ENCODE assay signal across 13 cellular contexts in the genomic region with DNA sequence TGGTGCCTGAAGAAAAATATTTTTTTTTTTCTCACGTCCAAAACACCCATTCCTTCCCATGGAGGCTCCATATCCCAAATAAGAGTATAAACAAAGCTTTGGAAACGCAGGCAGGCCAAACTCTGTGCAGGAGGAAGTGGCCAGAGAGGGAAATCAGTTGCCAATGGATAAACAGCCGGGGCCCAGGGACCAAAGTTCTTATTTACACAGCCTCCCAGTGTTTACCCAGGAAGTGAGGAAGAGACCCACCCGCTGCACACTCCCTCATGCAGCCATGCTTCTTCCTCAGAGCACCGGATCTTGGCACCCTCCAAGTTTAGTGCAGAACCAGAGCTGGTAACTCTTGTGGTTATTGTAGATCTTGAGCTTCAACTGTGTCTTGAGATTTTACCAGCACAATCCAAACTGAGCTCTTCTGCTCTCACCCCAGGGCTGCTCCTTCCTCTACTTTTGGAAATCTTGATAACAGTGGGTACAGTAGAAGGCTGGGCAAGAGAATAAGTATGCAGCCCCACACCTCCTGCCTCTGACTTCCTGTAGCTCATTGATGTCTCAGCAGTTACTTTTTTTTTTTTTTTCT. TPM values are rescaled to one million over a fixed set of nuclear protein-coding genes. Genes with fewer than 3 reads are reported as not detected.
DNase-seq lines count a peak whose midpoint lies in the region; ATAC-seq, FAIRE-seq and TF ChIP-seq lines count a peak whose summit lies in the region.
"Had no signal": no experiment of that assay in that cellular context is flagged by ENCODE, and none has a peak within 500 bp of the region (broad histone marks: within the 10 kb centered on the region; RNA-seq: fewer than 3 reads in every experiment).

No MANE protein-coding gene starts in this region.

- H3K36me3 ChIP-seq in smooth muscle cell (ENCODE audit: low read depth): no peaks in the 10 kb centered on the region

- H3K9ac ChIP-seq in smooth muscle cell (ENCODE audit: low read depth): no peak overlapping the region
- H3K9ac ChIP-seq: parathyroid adenoma had no signal

- POLR2A ChIA-PET in A549 (lab: Yijun Ruan, JAX): interaction anchor here (0.6 to 2.8 kb wide), 4 partner anchors 9 to 116 kb away, joined by 4 to 20 read pairs (median 6); a partner anchor contains a TSS

- H3K27ac ChIP-seq in A549 (peak overlapping the region; percentile 87 to 90), VCaP (peak overlapping the region; percentile 100), smooth muscle cell (ENCODE audit: low read depth) (no peak overlapping the region)
- H3K27ac ChIP-seq: cardiac muscle cell, parathyroid adenoma had no signal

- no peaks in the 10 kb centered on the region for H3F3A ChIP-seq in smooth muscle cell (ENCODE audit: low read depth)

- FAIRE-seq in A549 (lab: Jason Lieb, UNC) (no peak), GM12892 (lab: Jason Lieb, UNC) (peak; percentile 73)

- 2% methylated on average over 5 of the region's 5 CpGs for WGBS in A549 (ENCODE audit: missing lambda C conversion rate)
- WGBS in smooth muscle cell (ENCODE audit: low lambda C conversion rate): 94% methylated on average over 5 of the region's 5 CpGs

- no peaks in the 10 kb centered on the region for H3K27me3 ChIP-seq in smooth muscle cell (ENCODE audit: low read depth)
- H3K27me3 ChIP-seq: cardiac muscle cell had no signal

- TF ChIP-seq EP300 in A549 (IDR thresholded peaks at IDR 0.05): no peak; a peak in 1 of 5 replicates

- H3K79me2 ChIP-seq in smooth muscle cell (ENCODE audit: low read depth): no peaks in the 10 kb centered on the region
- H3K79me2 ChIP-seq: parathyroid adenoma had no signal

- CTCF ChIA-PET in A549 (lab: Yijun Ruan, JAX): interaction anchor here (0.6 to 1.7 kb wide), 7 partner anchors 10 to 687 kb away, joined by 3 to 7 read pairs (median 5); no protein-coding TSS in a partner anchor

- no peak for TF ChIP-seq POLR2A in A549 (IDR thresholded peaks at IDR 0.05; ENCODE audit: low read length)
- TF ChIP-seq POLR2A in GM12892 (IDR thresholded peaks at IDR 0.05; ENCODE audit: low read depth, low read length): no peak

- H4K20me1 ChIP-seq in smooth muscle cell (ENCODE audit: low read depth): peaks cover 23% of the 10 kb centered on the region

- H3K4me2 ChIP-seq in A549: peak overlapping the region; percentile 89
- no peak overlapping the region for H3K4me2 ChIP-seq in smooth muscle cell

- ATAC-seq in A549 (peak; percentile 97 to 98), left lobe of liver (peak; percentile 98), GM18519 (IDR thresholded peaks at IDR 0.05; ENCODE audit: low FRiP score, unreplicated experiment) (no peak), HG02852 (IDR thresholded peaks at IDR 0.05; ENCODE audit: unreplicated experiment) (no peak)

- H3K9me3 ChIP-seq in A549 (no peaks in the 10 kb centered on the region), smooth muscle cell (replicated peaks; ENCODE audit: low read depth) (no peaks in the 10 kb centered on the region)

- DNase-seq in A549 (ENCODE audit: low read depth in 1 of 2, low spot score in 1 of 2) (peak; percentile 42 to 88), GM12892 (ENCODE audit: insufficient read length) (no peak), left lobe of liver (ENCODE audit: low spot score) (peak; percentile 76), mesenteric fat pad (ENCODE audit: low spot score) (no peak), smooth muscle cell (lab: John Stamatoyannopoulos, UW; ENCODE audit: unreplicated experiment) (no peak)
- DNase-seq: head of caudate nucleus, NCI-H2081 treated with DMSO at 0.1 percent for 48 hours, T-helper 9 cell had no signal

- no peak for TF ChIP-seq RAD21 in A549 (conservative IDR thresholded peaks at IDR 0.05 in 1 of 2, IDR thresholded peaks at IDR 0.05 in 1 of 2)

- TF ChIP-seq CTCF in A549 (IDR thresholded peaks at IDR 0.05): no peak
- TF ChIP-seq CTCF in VCaP (conservative IDR thresholded peaks at IDR 0.05): no peak
- TF ChIP-seq CTCF in smooth muscle cell (IDR thresholded peaks at IDR 0.05; ENCODE audit: borderline replicate concordance, insufficient read depth, poor library complexity, severe bottlenecking): no peak

- 0 out of 3 replicates have a peak overlapping the region, but pooled peaks have one; percentile 9 for H3K4me3 ChIP-seq in A549
- H3K4me3 ChIP-seq in smooth muscle cell: no peak overlapping the region
- H3K4me3 ChIP-seq: cardiac muscle cell had no signal

- H2AFZ ChIP-seq in smooth muscle cell (ENCODE audit: low read depth): no peak overlapping the region
- H2AFZ ChIP-seq: parathyroid adenoma had no signal

- H3K4me1 ChIP-seq in A549: peaks cover 31% of the 10 kb centered on the region
- H3K4me1 ChIP-seq in smooth muscle cell (ENCODE audit: low read depth): no peaks in the 10 kb centered on the region
- H3K4me1 ChIP-seq: parathyroid adenoma had no signal

TF ChIP-seq in A549, 52 proteins besides CTCF, POLR2A, EP300 and RAD21:
- TF ChIP-seq, protein P1, sequence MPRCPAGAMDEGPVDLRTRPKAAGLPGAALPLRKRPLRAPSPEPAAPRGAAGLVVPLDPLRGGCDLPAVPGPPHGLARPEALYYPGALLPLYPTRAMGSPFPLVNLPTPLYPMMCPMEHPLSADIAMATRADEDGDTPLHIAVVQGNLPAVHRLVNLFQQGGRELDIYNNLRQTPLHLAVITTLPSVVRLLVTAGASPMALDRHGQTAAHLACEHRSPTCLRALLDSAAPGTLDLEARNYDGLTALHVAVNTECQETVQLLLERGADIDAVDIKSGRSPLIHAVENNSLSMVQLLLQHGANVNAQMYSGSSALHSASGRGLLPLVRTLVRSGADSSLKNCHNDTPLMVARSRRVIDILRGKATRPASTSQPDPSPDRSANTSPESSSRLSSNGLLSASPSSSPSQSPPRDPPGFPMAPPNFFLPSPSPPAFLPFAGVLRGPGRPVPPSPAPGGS (IDR thresholded peaks at IDR 0.05): 0 out of 3 replicates have a peak, but pooled peaks have one; percentile 44
- TF ChIP-seq, protein P2, sequence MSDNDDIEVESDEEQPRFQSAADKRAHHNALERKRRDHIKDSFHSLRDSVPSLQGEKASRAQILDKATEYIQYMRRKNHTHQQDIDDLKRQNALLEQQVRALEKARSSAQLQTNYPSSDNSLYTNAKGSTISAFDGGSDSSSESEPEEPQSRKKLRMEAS (IDR thresholded peaks at IDR 0.05): peak; percentile 87
- TF ChIP-seq HOXA7 (CRISPR knock-in tag; IDR thresholded peaks at IDR 0.05): no peak
- peak; percentile 85 for TF ChIP-seq ZFP36 (IDR thresholded peaks at IDR 0.05; ENCODE audit: borderline replicate concordance, partially characterized antibody)
- peak in 1 of 2 experiments; percentile 12; a peak in 1 of 4 replicates for TF ChIP-seq CEBPB (IDR thresholded peaks at IDR 0.05)
- peak; percentile 58 to 65; a peak in 2 of 5 replicates for TF ChIP-seq JUN (IDR thresholded peaks at IDR 0.05)
- no peak for TF ChIP-seq ZSCAN20 (CRISPR knock-in tag; IDR thresholded peaks at IDR 0.05)
- TF ChIP-seq, protein P3, sequence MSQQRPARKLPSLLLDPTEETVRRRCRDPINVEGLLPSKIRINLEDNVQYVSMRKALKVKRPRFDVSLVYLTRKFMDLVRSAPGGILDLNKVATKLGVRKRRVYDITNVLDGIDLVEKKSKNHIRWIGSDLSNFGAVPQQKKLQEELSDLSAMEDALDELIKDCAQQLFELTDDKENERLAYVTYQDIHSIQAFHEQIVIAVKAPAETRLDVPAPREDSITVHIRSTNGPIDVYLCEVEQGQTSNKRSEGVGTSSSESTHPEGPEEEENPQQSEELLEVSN (IDR thresholded peaks at IDR 0.05; ENCODE audit: borderline replicate concordance, low read depth): peak; percentile 28; the same call in 1 of the 2 replicates

RNA-seq across cellular contexts. Expression of a gene that starts 14.2 kb away (rescaled TPM):
- polyA plus RNA-seq in A549 (2011; rRNA removed) (73.2 and 89.4 TPM in 2 replicates), A549 (2017; fragmentation: RNase III; extraction: RNeasy Plus Mini Kit Qiagen cat#74134 plus additional on column Dnase treatment) (44.6 to 62.6 TPM (median 57.7 TPM) in 3 replicates), smooth muscle cell (358 and 389 TPM in 2 replicates)
- polyA plus RNA-seq in A549 (2012; cell fraction: cytosol; rRNA removed): 88.2 and 105 TPM in 2 replicates
- 39.5 and 51.9 TPM in 2 replicates for polyA plus RNA-seq in A549 (2012; cell fraction: nucleus; rRNA removed)
- 38.8 and 49.1 TPM in 2 replicates for polyA minus RNA-seq in A549 (2011; rRNA and poly(A)+ RNA removed)
- 101 TPM for polyA plus RNA-seq in GM12892 (2012; ENCODE audit: missing spikeins)
- total RNA-seq in left lobe of liver (13.6 TPM), mesenteric fat pad (51.8 TPM), smooth muscle cell (108 and 126 TPM in 2 replicates)

RNA-seq across cellular contexts. Expression of a gene that starts 29.9 kb away (rescaled TPM):
- polyA plus RNA-seq in A549 (2011; rRNA removed): 135 TPM in 2 replicates
- 89.7 and 101 TPM in 2 replicates for polyA plus RNA-seq in A549 (2012; cell fraction: cytosol; rRNA removed)
- polyA plus RNA-seq in A549 (2012; cell fraction: nucleus; rRNA removed): 81.5 and 130 TPM in 2 replicates
- 88.8 to 102 TPM (median 99.6 TPM) in 3 replicates for polyA plus RNA-seq in A549 (2017; fragmentation: RNase III; extraction: RNeasy Plus Mini Kit Qiagen cat#74134 plus additional on column Dnase treatment)
- polyA minus RNA-seq in A549 (2011; rRNA and poly(A)+ RNA removed): 109 and 133 TPM in 2 replicates
- 155 TPM for polyA plus RNA-seq in GM12892 (2012; ENCODE audit: missing spikeins)
- total RNA-seq in left lobe of liver: 29.8 TPM
- total RNA-seq in mesenteric fat pad: 32.3 TPM
- 29.3 and 40.5 TPM in 2 replicates for total RNA-seq in smooth muscle cell
- polyA plus RNA-seq in smooth muscle cell: 48.8 and 51.7 TPM in 2 replicates

RNA-seq across cellular contexts. Expression of a gene that starts 40.5 kb away (rescaled TPM):
- 3.5 and 3.6 TPM in 2 replicates for polyA plus RNA-seq in A549 (2011; rRNA removed)
- 4.2 and 6.8 TPM in 2 replicates for polyA plus RNA-seq in A549 (2012; cell fraction: cytosol; rRNA removed)
- 53.9 and 58.6 TPM in 2 replicates for polyA plus RNA-seq in A549 (2012; cell fraction: nucleus; rRNA removed)
- polyA plus RNA-seq in A549 (2017; fragmentation: RNase III; extraction: RNeasy Plus Mini Kit Qiagen cat#74134 plus additional on column Dnase treatment): 3.5 to 5.6 TPM (median 4.4 TPM) in 3 replicates
- polyA minus RNA-seq in A549 (2011; rRNA and poly(A)+ RNA removed): 2.1 TPM in 2 replicates
- polyA plus RNA-seq in GM12892 (2012; ENCODE audit: missing spikeins): 1.1 TPM
- 10.0 TPM for total RNA-seq in left lobe of liver
- 6.2 TPM for total RNA-seq in mesenteric fat pad
- 1.6 and 10.0 TPM in 2 replicates for total RNA-seq in smooth muscle cell
- 9.6 and 11.1 TPM in 2 replicates for polyA plus RNA-seq in smooth muscle cell

RNA-seq across cellular contexts. Expression of a gene that starts 40.5 kb away (rescaled TPM):
- polyA plus RNA-seq in A549 (2011; rRNA removed) (0.31 and 0.65 TPM in 2 replicates), A549 (2017; fragmentation: RNase III; extraction: RNeasy Plus Mini Kit Qiagen cat#74134 plus additional on column Dnase treatment) (0.14 to 0.37 TPM (median 0.15 TPM) in 3 replicates), smooth muscle cell (0.31 and 1.3 TPM in 2 replicates)
- polyA plus RNA-seq in A549 (2012; cell fraction: cytosol; rRNA removed): 0.21 and 0.30 TPM in 2 replicates
- 1.1 and 1.3 TPM in 2 replicates for polyA plus RNA-seq in A549 (2012; cell fraction: nucleus; rRNA removed)
- 0.62 and 1.6 TPM in 2 replicates for polyA minus RNA-seq in A549 (2011; rRNA and poly(A)+ RNA removed)
- 3.9 TPM for polyA plus RNA-seq in GM12892 (2012; ENCODE audit: missing spikeins)
- total RNA-seq in left lobe of liver (1.6 TPM), mesenteric fat pad (1.2 TPM), smooth muscle cell (not detected in 2 replicates)

Comparison
In these comparisons a context has a peak if more than half of its experiments do, and no peak if none do; other contexts are left out.
1. ATAC-seq: peak in A549 (2 of 2) and left lobe of liver (single experiment); none in GM18519 (single experiment) and HG02852 (single experiment).
2. DNase-seq: peak in A549 (2 of 2) and left lobe of liver (single experiment); none in GM12892 (single experiment), mesenteric fat pad (single experiment) and smooth muscle cell (single experiment).